In genomic region chr12:113184098-113184899, GRCh38 we compare ENCODE assay signal across 8 cellular contexts. TPM values are rescaled to one million over a fixed set of nuclear protein-coding genes. Genes with fewer than 3 reads are reported as not detected.
DNase-seq lines count a peak whose midpoint lies in the region; ATAC-seq and TF ChIP-seq lines count a peak whose summit lies in the region.

No MANE protein-coding gene starts in this region.

- intact Hi-C loops in left lung (cut with DNase I), result no loop called here
- intact Hi-C loops in tibial artery (cut with DNase I; ENCODE audit: low total_unique reads), result no loop called here

- no peaks in the 10 kb centered on the region for H3K27me3 ChIP-seq in left lung
- no peaks in the 10 kb centered on the region for H3K27me3 ChIP-seq in tibial artery

- H3K36me3 ChIP-seq in left lung (peaks cover 0 to 20% of the 10 kb centered on the region in 2 donors), tibial artery (peaks cover 17 to 36% (median 18%) of the 10 kb centered on the region in 3 donors)

- H3K4me3 ChIP-seq in astrocyte of the cerebellum (ENCODE audit: low read depth, low read length) (peak overlapping the region; percentile 75), left lung (peak overlapping the region; percentile 100), tibial artery (peak overlapping the region; percentile 87 to 96)

- H3K9me3 ChIP-seq in left lung (no peaks in the 10 kb centered on the region), tibial artery (no peaks in the 10 kb centered on the region)

- H3K27ac ChIP-seq in left lung, result peak overlapping the region; percentile 90 to 97
- peak overlapping the region; percentile 97 to 98 for H3K27ac ChIP-seq in tibial artery

- DNase-seq in DMS53 (lab: John Stamatoyannopoulos, UW) (peak; percentile 91), HS-27A (ENCODE audit: low read depth) (peak; percentile 79), astrocyte of the cerebellum (ENCODE audit: low read depth) (no peak), left lung (peak in 1 of 2 donors; percentile 87), tibial artery (no peak), SW480 (ENCODE audit: low spot score) (no peak), SIG-M5 treated with dmso at 0.1 percent for 504 hours (lab: John Stamatoyannopoulos, UW; ENCODE audit: unreplicated experiment) (no peak)

- in situ Hi-C loops in astrocyte of the cerebellum (cut with HindIII; ENCODE audit: low sequenced_read_pairs), result no loop called here

- ATAC-seq in GM21381 (IDR thresholded peaks at IDR 0.05; ENCODE audit: unreplicated experiment) (peak; percentile 44), left lung (peak; percentile 58)

- H3K4me1 ChIP-seq in left lung, result peaks cover 5 to 46% of the 10 kb centered on the region in 2 donors
- peaks cover 0 to 33% (median 24%) of the 10 kb centered on the region in 4 donors for H3K4me1 ChIP-seq in tibial artery

- TF ChIP-seq CTCF in astrocyte of the cerebellum (IDR thresholded peaks at IDR 0.05; ENCODE audit: low read depth, low read length, missing control alignments) (no peak), left lung (IDR thresholded peaks at IDR 0.05) (no peak), tibial artery (IDR thresholded peaks at IDR 0.05) (no peak)

RNA-seq across cellular contexts. Expression of gene DDX54, which starts 1.0 kb away (rescaled TPM):
- total RNA-seq in left lung, result 10 to 100 TPM; 42.0 to 61.1 TPM

RNA-seq across cellular contexts. Expression of gene RITA1, which starts 1.2 kb away (rescaled TPM):
- 10 to 100 TPM; 16.7 to 17.3 TPM for total RNA-seq in left lung

RNA-seq across cellular contexts. Expression of gene CFAP73, which starts 34.8 kb away (rescaled TPM):
- total RNA-seq in left lung, result 1 to 10 TPM in 1 of 2 donors, not detected in 1; 4.3 TPM

RNA-seq across cellular contexts. Expression of gene TPCN1, which starts 37.0 kb away (rescaled TPM):
- 10 to 100 TPM; 39.6 to 54.1 TPM for total RNA-seq in left lung

RNA-seq across cellular contexts. Expression of gene RASAL1, which starts 48.7 kb away (rescaled TPM):
- under 1 TPM; 0.17 to 0.24 TPM for total RNA-seq in left lung

Comparison
In these comparisons a context has a peak if more than half of its experiments do, and no peak if none do; other contexts are left out.
1. DNase-seq: peak in DMS53 (single experiment) and HS-27A (single experiment); none in astrocyte of the cerebellum (single experiment), tibial artery (0 of 2), SW480 (single experiment) and SIG-M5 treated with dmso at 0.1 percent for 504 hours (single experiment).
2. Peak in every context shown above with its lines, with median percentiles within 50 percentile points of each other: H3K4me3 ChIP-seq.